ENCODE assay signal across 17 cellular contexts in the genomic region with DNA sequence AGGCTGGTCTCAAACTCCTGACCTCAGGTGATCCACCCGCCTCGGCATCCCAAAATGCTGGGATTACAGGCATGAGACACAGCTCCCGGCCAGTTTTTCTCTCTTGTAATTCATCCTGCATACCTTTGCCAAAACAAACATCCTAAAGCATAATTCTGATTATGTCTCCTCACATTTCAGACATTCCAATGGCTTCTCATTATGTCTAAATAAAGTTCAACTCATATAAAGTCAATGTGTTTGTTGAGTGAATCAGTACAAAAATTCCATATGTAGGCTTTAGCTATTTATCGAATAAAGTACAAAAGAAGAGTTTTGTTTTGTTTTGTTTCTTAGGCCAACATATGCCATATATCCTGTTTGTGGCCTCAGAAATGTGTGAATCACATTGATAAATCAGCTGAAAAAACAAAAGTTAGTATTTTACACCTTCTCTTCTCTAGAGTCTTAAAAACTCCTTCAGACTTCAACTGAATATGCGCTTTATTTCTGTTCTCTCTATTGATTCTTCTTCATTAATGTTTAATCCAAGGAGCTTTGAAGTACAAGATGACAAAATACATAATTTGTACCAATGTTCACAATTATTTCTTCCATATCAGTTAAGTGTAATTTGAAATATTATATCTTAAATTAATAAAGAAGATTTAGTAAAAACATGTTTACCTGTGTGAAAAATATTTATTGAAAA.
DNase-seq lines count a peak whose midpoint lies in the region; TF ChIP-seq lines count a peak whose summit lies in the region.
"Had no signal": no experiment of that assay in that cellular context is flagged by ENCODE, and none has a peak within 500 bp of the region (broad histone marks: within the 10 kb centered on the region; RNA-seq: fewer than 3 reads in every experiment).

No MANE protein-coding gene starts in this region.

- H4K91ac ChIP-seq in mesenchymal stem cell (ENCODE audit: low read length): no peak overlapping the region

- TF ChIP-seq CTCF in BJ (IDR thresholded peaks at IDR 0.05; ENCODE audit: insufficient read depth, low read depth, low read length): no peak
- TF ChIP-seq CTCF in choroid plexus epithelial cell (conservative IDR thresholded peaks at IDR 0.05; ENCODE audit: low read depth, low read length): no peak

- H3K27me3 ChIP-seq in BJ (ENCODE audit: control insufficient read depth, insufficient read depth, low read length) (no peaks in the 10 kb centered on the region), mesenchymal stem cell (ENCODE audit: control insufficient read depth in 1 of 2, insufficient read depth in 1 of 2, low read length in 2 of 2) (peaks cover 0 to 4% of the 10 kb centered on the region in 2 experiments), H7 (ENCODE audit: control insufficient read depth, insufficient read depth, low read length) (no peaks in the 10 kb centered on the region)

- POLR2A ChIA-PET in BJ (lab: Charles Lee): no interaction called here

- H3K4me3 ChIP-seq in BJ (ENCODE audit: low read depth, low read length) (no peak overlapping the region), choroid plexus epithelial cell (ENCODE audit: low read depth, low read length) (no peak overlapping the region), mesenchymal stem cell (ENCODE audit: insufficient read depth in 1 of 2, low read depth in 1 of 2, low read length in 2 of 2) (no peak overlapping the region), H7 (ENCODE audit: insufficient read depth, low read depth, low read length) (no peak overlapping the region)
- H3K4me3 ChIP-seq: lower lobe of right lung had no signal

- H4K8ac ChIP-seq in mesenchymal stem cell (ENCODE audit: low read length): no peak overlapping the region

- CTCF ChIA-PET in BJ (lab: Yijun Ruan, JAX): no interaction called here

- no peak overlapping the region for H2BK12ac ChIP-seq in mesenchymal stem cell (ENCODE audit: low read length in 2 of 2)

- H2BK15ac ChIP-seq in mesenchymal stem cell (ENCODE audit: low read depth, poor library complexity, severe bottlenecking): no peak overlapping the region

- no peak overlapping the region for H2AK5ac ChIP-seq in mesenchymal stem cell (ENCODE audit: low read length, severe bottlenecking)

- peak overlapping the region; percentile 49 for H3K27ac ChIP-seq in mesenchymal stem cell (ENCODE audit: low read length, poor library complexity, severe bottlenecking)
- H3K27ac ChIP-seq: lower lobe of right lung had no signal

- WGBS in mesenchymal stem cell: 82% methylated on average over 4 of the region's 5 CpGs

- H3K4ac ChIP-seq in mesenchymal stem cell (ENCODE audit: low read depth in 1 of 2, low read length in 2 of 2): no peak overlapping the region

- H3K9ac ChIP-seq in mesenchymal stem cell (ENCODE audit: low read length): no peak overlapping the region

- H3K23ac ChIP-seq in mesenchymal stem cell (ENCODE audit: low read length in 2 of 2): no peak overlapping the region

- no peak overlapping the region for H2AFZ ChIP-seq in mesenchymal stem cell (ENCODE audit: low read depth, low read length)

- H3K79me1 ChIP-seq in mesenchymal stem cell (replicated peaks; ENCODE audit: low read length, poor library complexity, severe bottlenecking): no peaks in the 10 kb centered on the region

- H3K18ac ChIP-seq in mesenchymal stem cell (ENCODE audit: low read depth in 1 of 2, low read length in 2 of 2): no peak overlapping the region

- H3K4me2 ChIP-seq in mesenchymal stem cell (ENCODE audit: low read length, poor library complexity, severe bottlenecking): no peak overlapping the region

- no peak overlapping the region for H2BK5ac ChIP-seq in mesenchymal stem cell (ENCODE audit: low read depth, low read length, poor library complexity, severe bottlenecking)

- H2BK120ac ChIP-seq in mesenchymal stem cell (ENCODE audit: low read depth, low read length): no peak overlapping the region

- no peak overlapping the region for H3K14ac ChIP-seq in mesenchymal stem cell (ENCODE audit: low read length in 2 of 2)

- H3K36me3 ChIP-seq in BJ (ENCODE audit: control insufficient read depth, insufficient read depth, low read length) (no peaks in the 10 kb centered on the region), mesenchymal stem cell (ENCODE audit: control insufficient read depth in 1 of 2, insufficient read depth in 2 of 2, low read depth in 1 of 2, low read length in 2 of 2) (no peaks in the 10 kb centered on the region), H7 (replicated peaks; ENCODE audit: control insufficient read depth, insufficient read depth, low read length) (no peaks in the 10 kb centered on the region)
- H3K36me3 ChIP-seq: lower lobe of right lung had no signal

- no peaks in the 10 kb centered on the region for H3K4me1 ChIP-seq in mesenchymal stem cell (ENCODE audit: control insufficient read depth, insufficient read depth, low read depth, low read length)
- H3K4me1 ChIP-seq: lower lobe of right lung had no signal

- DNase-seq in BJ (ENCODE audit: low read depth) (peak; percentile 11), M059J (ENCODE audit: low read depth) (peak; percentile 54), choroid plexus epithelial cell (ENCODE audit: low read depth) (peak; percentile 62), mesenchymal stem cell (no peak), putamen (ENCODE audit: low spot score) (no peak), islet precursor cell (no peak), NCI-H1694 treated with DMSO at 0.1 percent for 48 hours (lab: John Stamatoyannopoulos, UW) (no peak), H7 (no peak)
- DNase-seq: activated CD4-positive, alpha-beta T cell treated with anti-CD3 and anti-CD28 coated beads for 48 hours; activated T-cell treated with anti-CD3 and anti-CD28 coated beads for 4 hours; Caco-2; central memory CD4-positive, alpha-beta T cell; endodermal cell; lower lobe of right lung; NCI-H2029 treated with DMSO at 0.1 percent for 48 hours; NCI-H524 treated with DMSO at 0.1 percent for 48 hours; right cardiac atrium had no signal

- H3K9me3 ChIP-seq in mesenchymal stem cell (ENCODE audit: control insufficient read depth, low read length): no peaks in the 10 kb centered on the region
- H3K9me3 ChIP-seq: Caco-2, lower lobe of right lung had no signal

Comparison
In these comparisons a context has a peak if more than half of its experiments do, and no peak if none do; other contexts are left out.
1. DNase-seq: peak in BJ (single experiment), M059J (single experiment) and choroid plexus epithelial cell (single experiment); none in mesenchymal stem cell (single experiment), putamen (single experiment), islet precursor cell (single experiment), NCI-H1694 treated with DMSO at 0.1 percent for 48 hours (single experiment) and H7 (single experiment).